Comparison of ENCODE assay signal across 32 cellular contexts in the genomic region with DNA sequence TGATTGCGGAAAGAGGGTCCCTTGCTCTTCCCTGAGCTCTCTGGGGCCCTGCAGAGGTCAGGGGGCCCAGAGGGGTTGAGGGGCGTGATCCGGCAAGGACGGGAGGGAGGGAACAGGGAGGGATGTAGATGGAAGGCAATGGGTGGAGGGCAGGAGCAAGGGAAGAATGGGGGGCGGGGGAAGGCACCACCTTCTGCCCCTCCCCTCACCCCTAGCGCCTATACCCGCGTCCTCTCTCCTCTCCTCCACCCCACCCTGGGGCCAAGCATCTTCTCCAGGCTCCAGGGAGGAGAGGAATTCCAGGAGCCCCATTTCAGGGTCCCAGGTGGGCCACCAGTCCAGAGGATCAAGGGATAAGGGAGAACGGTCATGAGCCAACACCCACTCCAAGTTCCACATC. TPM values are rescaled to one million over a fixed set of nuclear protein-coding genes. Genes with fewer than 3 reads are reported as not detected.
"Had no signal": no experiment of that assay in that cellular context is flagged by ENCODE, and none has a peak within 500 bp of the region (broad histone marks: within the 10 kb centered on the region; RNA-seq: fewer than 3 reads in every experiment).

No MANE protein-coding gene starts in this region.

- H3K27me3 ChIP-seq: dorsolateral prefrontal cortex had no signal

- DNase-seq: activated B cell treated with CpG ODN at 0.5 μM for 24 hours; activated CD4-positive, alpha-beta T cell treated with anti-CD3 and anti-CD28 coated beads, Interleukin-2, amount 50 U/mL, for 1 hour; activated CD8-positive, alpha-beta memory T cell treated with anti-CD3 and anti-CD28 coated beads, Interleukin-2, amount 10 ng/mL, durations not matched to agents 7 days and 5 days; activated CD8-positive, alpha-beta T cell treated with anti-CD3 and anti-CD28 coated beads, Interleukin-2, amount 10 ng/mL, durations not matched to agents 7 days and 5 days; activated effector memory CD4-positive, alpha-beta T cell treated with Interleukin-2 at 50 U/mL for 16 hours; activated naive CD4-positive, alpha-beta T cell treated with Interleukin-2 at 50 U/mL for 16 hours; anterior cingulate cortex; cerebellar nuclear complex; dorsolateral prefrontal cortex; effector memory CD4-positive, alpha-beta T cell; glutamatergic neuron; islet precursor cell; mammary epithelial cell; midbrain; natural killer cell; small intestine; stimulated activated CD4-positive, alpha-beta T cell treated with anti-CD3 and anti-CD28 coated beads, Interleukin-4, amount 100 ng/mL, for 24 hours; stimulated activated naive CD8-positive, alpha-beta T cell treated with anti-CD3 and anti-CD28 coated beads, Interleukin-15, amount 100 ng/mL, for 72 hours; substantia nigra; T-helper 1 cell had no signal

- ATAC-seq: activated CD8-positive, alpha-beta memory T cell treated with anti-CD3 and anti-CD28 coated beads, Interleukin-2, amount 10 ng/mL, durations not matched to agents 7 days and 5 days; activated CD8-positive, alpha-beta T cell treated with anti-CD3 and anti-CD28 coated beads, Interleukin-2, amount 10 ng/mL, durations not matched to agents 7 days and 5 days; natural killer cell; sciatic nerve; stimulated activated effector memory CD8-positive, alpha-beta T cell treated with anti-CD3 and anti-CD28 coated beads, Interleukin-12 subunit alpha, Interleukin-12 subunit beta, amount 100 ng/mL, for 72 hours; stimulated activated naive CD8-positive, alpha-beta T cell treated with anti-CD3 and anti-CD28 coated beads, Interleukin-15, amount 100 ng/mL, for 72 hours had no signal

- H3K4me3 ChIP-seq: coronary artery, dorsolateral prefrontal cortex had no signal

- H3K27ac Mint-ChIP-seq: activated B cell treated with CpG ODN at 0.5 μM for 24 hours; activated CD8-positive, alpha-beta memory T cell treated with anti-CD3 and anti-CD28 coated beads, Interleukin-2, amount 10 ng/mL, durations not matched to agents 7 days and 5 days; activated CD8-positive, alpha-beta T cell treated with anti-CD3 and anti-CD28 coated beads, Interleukin-2, amount 10 ng/mL, durations not matched to agents 7 days and 5 days; activated naive CD8-positive, alpha-beta T cell; natural killer cell; stimulated activated effector memory CD8-positive, alpha-beta T cell treated with anti-CD3 and anti-CD28 coated beads, Interleukin-12 subunit alpha, Interleukin-12 subunit beta, amount 100 ng/mL, for 72 hours; stimulated activated naive CD8-positive, alpha-beta T cell treated with anti-CD3 and anti-CD28 coated beads, Interleukin-15, amount 100 ng/mL, for 72 hours; T-helper 2 cell treated with Interferon-gamma antibody and Interleukin-4, amounts not matched to agents 5 μg/mL and 100 μg/mL, for 36 hours had no signal

- H3K36me3 Mint-ChIP-seq: activated CD8-positive, alpha-beta memory T cell treated with anti-CD3 and anti-CD28 coated beads, Interleukin-2, amount 10 ng/mL, durations not matched to agents 7 days and 5 days; activated naive CD8-positive, alpha-beta T cell; natural killer cell; stimulated activated effector memory CD8-positive, alpha-beta T cell treated with anti-CD3 and anti-CD28 coated beads, Interleukin-12 subunit alpha, Interleukin-12 subunit beta, amount 100 ng/mL, for 72 hours had no signal

- H3K4me1 Mint-ChIP-seq: activated B cell treated with CpG ODN at 0.5 μM for 24 hours; activated CD8-positive, alpha-beta memory T cell treated with anti-CD3 and anti-CD28 coated beads, Interleukin-2, amount 10 ng/mL, durations not matched to agents 7 days and 5 days; natural killer cell; stimulated activated effector memory CD8-positive, alpha-beta T cell treated with anti-CD3 and anti-CD28 coated beads, Interleukin-12 subunit alpha, Interleukin-12 subunit beta, amount 100 ng/mL, for 72 hours; stimulated activated naive CD8-positive, alpha-beta T cell treated with anti-CD3 and anti-CD28 coated beads, Interleukin-15, amount 100 ng/mL, for 72 hours had no signal

- H3K27ac ChIP-seq: coronary artery, dorsolateral prefrontal cortex had no signal

- H3K4me3 Mint-ChIP-seq: activated B cell treated with CpG ODN at 0.5 μM for 24 hours; activated CD8-positive, alpha-beta memory T cell treated with anti-CD3 and anti-CD28 coated beads, Interleukin-2, amount 10 ng/mL, durations not matched to agents 7 days and 5 days; activated CD8-positive, alpha-beta T cell treated with anti-CD3 and anti-CD28 coated beads, Interleukin-2, amount 10 ng/mL, durations not matched to agents 7 days and 5 days; activated naive CD8-positive, alpha-beta T cell; natural killer cell; stimulated activated effector memory CD8-positive, alpha-beta T cell treated with anti-CD3 and anti-CD28 coated beads, Interleukin-12 subunit alpha, Interleukin-12 subunit beta, amount 100 ng/mL, for 72 hours; stimulated activated naive CD8-positive, alpha-beta T cell treated with anti-CD3 and anti-CD28 coated beads, Interleukin-15, amount 100 ng/mL, for 72 hours; T-helper 2 cell treated with Interferon-gamma antibody and Interleukin-4, amounts not matched to agents 5 μg/mL and 100 μg/mL, for 36 hours had no signal

- H3K9me3 Mint-ChIP-seq: activated B cell treated with CpG ODN at 0.5 μM for 24 hours; natural killer cell; stimulated activated effector memory CD8-positive, alpha-beta T cell treated with anti-CD3 and anti-CD28 coated beads, Interleukin-12 subunit alpha, Interleukin-12 subunit beta, amount 100 ng/mL, for 72 hours; stimulated activated naive CD8-positive, alpha-beta T cell treated with anti-CD3 and anti-CD28 coated beads, Interleukin-15, amount 100 ng/mL, for 72 hours; T-helper 2 cell treated with Interferon-gamma antibody and Interleukin-4, amounts not matched to agents 5 μg/mL and 100 μg/mL, for 36 hours had no signal

RNA-seq across cellular contexts. Expression of a gene that starts 11.8 kb away (rescaled TPM):
- total RNA-seq: activated B cell treated with CpG ODN at 0.5 μM for 24 hours; activated CD8-positive, alpha-beta memory T cell treated with anti-CD3 and anti-CD28 coated beads, Interleukin-2, amount 10 ng/mL, durations not matched to agents 7 days and 5 days; activated CD8-positive, alpha-beta T cell treated with anti-CD3 and anti-CD28 coated beads, Interleukin-2, amount 10 ng/mL, durations not matched to agents 7 days and 5 days; bronchial epithelial cell; epithelial cell of proximal tubule; frontal cortex; liver; mammary epithelial cell; natural killer cell; osteoblast; sciatic nerve; urinary bladder had no signal
- polyA plus RNA-seq: adipose tissue, liver, mammary epithelial cell, small intestine, urinary bladder had no signal
